ENCODE assay signal across 17 cellular contexts in genomic region chr11:130272336-130272735, GRCh38. TPM values are rescaled to one million over a fixed set of nuclear protein-coding genes. Genes with fewer than 3 reads are reported as not detected.
DNase-seq lines count a peak whose midpoint lies in the region; ATAC-seq and TF ChIP-seq lines count a peak whose summit lies in the region.
"Had no signal": no experiment of that assay in that cellular context is flagged by ENCODE, and none has a peak within 500 bp of the region (broad histone marks: within the 10 kb centered on the region; RNA-seq: fewer than 3 reads in every experiment).

No MANE protein-coding gene starts in this region.

- H3K4me3 Mint-ChIP-seq in T-helper 17 cell: no peak overlapping the region
- H3K4me3 Mint-ChIP-seq: CD8-positive, alpha-beta T cell; GM23338; HFFc6 had no signal

- H3K27me3 Mint-ChIP-seq in T-helper 17 cell: no peaks in the 10 kb centered on the region

- no peaks in the 10 kb centered on the region for H3K9me3 ChIP-seq in T-helper 17 cell (ENCODE audit: control insufficient read depth, low read length, poor library complexity, severe bottlenecking)

- H3K27ac Mint-ChIP-seq in T-helper 17 cell: peak overlapping the region; percentile 14
- H3K27ac Mint-ChIP-seq: CD8-positive, alpha-beta T cell; GM23338; HFFc6 had no signal

- no peak for TF ChIP-seq CTCF in foreskin fibroblast (IDR thresholded peaks at IDR 0.05; ENCODE audit: low read depth, low read length)

- no peak for ATAC-seq in T-helper 17 cell
- no peak for ATAC-seq in HG03439 (IDR thresholded peaks at IDR 0.05; ENCODE audit: unreplicated experiment)
- no peak for ATAC-seq in HG02588 (IDR thresholded peaks at IDR 0.05; ENCODE audit: unreplicated experiment)
- ATAC-seq: CD8-positive, alpha-beta T cell; GM23338; HCT116 had no signal

- no peaks in the 10 kb centered on the region for H3K4me1 Mint-ChIP-seq in T-helper 17 cell

- peaks cover 4% of the 10 kb centered on the region for H3K36me3 Mint-ChIP-seq in T-helper 17 cell (ENCODE audit: low read depth)

- DNase-seq in EH (ENCODE audit: low read depth) (peak; percentile 1), T-helper 17 cell (no peak), fibroblast of gingiva (ENCODE audit: low read depth) (peak; percentile 14), foreskin fibroblast (no peak)
- no peak for DNase-seq in activated CD4-positive, CD25-positive, alpha-beta regulatory T cell (lab: John Stamatoyannopoulos, UW)
- DNase-seq: ACHN; AML-193; Calu3; CD8-positive, alpha-beta T cell; DMS79 treated with DMSO at 0.1 percent for 48 hours; EL; HFFc6 had no signal

- H3K4me3 ChIP-seq in foreskin fibroblast (ENCODE audit: low read depth in 1 of 2, low read length in 2 of 2): no peak overlapping the region
- H3K4me3 ChIP-seq: BLaER1 treated with 17β-estradiol and CSF1 and Interleukin-3, amounts not matched to agents 10 nM and 100 nM; GM23338 had no signal

RNA-seq across cellular contexts. Expression of gene ZBTB44, which starts 42.4 kb away (rescaled TPM):
- total RNA-seq in T-helper 17 cell: 10 to 100 TPM; 47.7 to 48.1 TPM

Comparison
In these comparisons a context has a peak if more than half of its experiments do, and no peak if none do; other contexts are left out.
1. DNase-seq: peak in EH (single experiment) and fibroblast of gingiva (single experiment); none in T-helper 17 cell (0 of 3), foreskin fibroblast (0 of 2) and activated CD4-positive, CD25-positive, alpha-beta regulatory T cell (0 of 4).